Comparison of ENCODE assay signal across 12 cellular contexts in genomic region chr1:201724039-201724759, GRCh38.
DNase-seq lines count a peak whose midpoint lies in the region; ATAC-seq and TF ChIP-seq lines count a peak whose summit lies in the region.
"Had no signal": no experiment of that assay in that cellular context is flagged by ENCODE, and none has a peak within 500 bp of the region (broad histone marks: within the 10 kb centered on the region; RNA-seq: fewer than 3 reads in every experiment).

No MANE protein-coding gene starts in this region.

- POLR2A ChIA-PET in CD4-positive, alpha-beta memory T cell (lab: Charles Lee; ENCODE audit: partially characterized antibody) = no interaction called here

- TF ChIP-seq CTCF in GM23338 (conservative IDR thresholded peaks at IDR 0.05; ENCODE audit: low read depth in 2 of 2) = no peak
- no peak for TF ChIP-seq CTCF in dorsolateral prefrontal cortex (IDR thresholded peaks at IDR 0.05 in 54 of 56, conservative IDR thresholded peaks at IDR 0.05 in 2 of 56; ENCODE audit: low read depth in 1 of 56, partially characterized antibody in 56 of 56)
- TF ChIP-seq CTCF in natural killer cell (IDR thresholded peaks at IDR 0.05) = no peak

- intact Hi-C loops in dorsolateral prefrontal cortex (cut with DNase I) (no loop called here), natural killer cell (cut with micrococcal nuclease) (no loop called here)
- intact Hi-C loops in CD4-positive, alpha-beta memory T cell (cut with micrococcal nuclease) = no loop called here

- H3K27me3 Mint-ChIP-seq in GM23338 (ENCODE audit: insufficient read depth, low read depth, poor library complexity) (no peaks in the 10 kb centered on the region), natural killer cell (ENCODE audit: low read depth in 2 of 2) (peaks cover 0 to 16% of the 10 kb centered on the region in 2 donors)
- H3K27me3 Mint-ChIP-seq in CD4-positive, alpha-beta memory T cell = peaks cover 9 to 13% of the 10 kb centered on the region in 2 donors

- CTCF ChIA-PET in CD4-positive, alpha-beta memory T cell (lab: Charles Lee; ENCODE audit: partially characterized antibody) = interaction anchor here (0.8 to 1.3 kb wide), 4 partner anchors 11 to 68 kb away, joined by 3 to 5 read pairs (median 4); no protein-coding TSS in a partner anchor

- H3K4me1 ChIP-seq in GM23338 (ENCODE audit: insufficient read depth) = 0 out of 2 replicates have a peak, but pooled peaks cover 3% of the 10 kb centered on the region
- peaks cover 66% of the 10 kb centered on the region for H3K4me1 ChIP-seq in mesodermal cell (ENCODE audit: control insufficient read depth, insufficient read depth, low read length, poor library complexity, severe bottlenecking)
- no peaks in the 10 kb centered on the region for H3K4me1 ChIP-seq in CD4-positive, alpha-beta memory T cell (ENCODE audit: insufficient read depth, low read length)

- H3K27ac ChIP-seq in GM23338 (ENCODE audit: low read depth) (no peak overlapping the region), dorsolateral prefrontal cortex (peak overlapping the region in 56 of 59 donors; percentile 26 to 100 (median 98)), mesodermal cell (ENCODE audit: low read depth, low read length, severe bottlenecking) (peak overlapping the region; percentile 66)
- no peak overlapping the region for H3K27ac ChIP-seq in CD4-positive, alpha-beta memory T cell (ENCODE audit: low read depth, low read length)

- H3K9me3 Mint-ChIP-seq in GM23338 (no peaks in the 10 kb centered on the region), natural killer cell (no peaks in the 10 kb centered on the region)
- no peaks in the 10 kb centered on the region for H3K9me3 Mint-ChIP-seq in stimulated activated effector memory CD8-positive, alpha-beta T cell treated with anti-CD3 and anti-CD28 coated beads, Interleukin-12 subunit alpha, Interleukin-12 subunit beta, amount 100 ng/mL, for 72 hours
- H3K9me3 Mint-ChIP-seq in CD4-positive, alpha-beta memory T cell = no peaks in the 10 kb centered on the region

- H3K4me3 ChIP-seq in GM23338 = no peak overlapping the region
- no peak overlapping the region for H3K4me3 ChIP-seq in dorsolateral prefrontal cortex
- no peak overlapping the region for H3K4me3 ChIP-seq in mesodermal cell (ENCODE audit: extremely low read depth, insufficient read depth, low read length, poor library complexity, severe bottlenecking)
- no peak overlapping the region for H3K4me3 ChIP-seq in CD4-positive, alpha-beta memory T cell (ENCODE audit: low read length in 2 of 2)

- WGBS in mesodermal cell (ENCODE audit: insufficient coverage in 2 of 2), 2 experiments = 81% methylated on average over 5 to 9 of the region's 9 CpGs

- H3K4me1 Mint-ChIP-seq in GM23338 (peaks cover 39% of the 10 kb centered on the region), natural killer cell (no peaks in the 10 kb centered on the region)
- no peaks in the 10 kb centered on the region for H3K4me1 Mint-ChIP-seq in stimulated activated effector memory CD8-positive, alpha-beta T cell treated with anti-CD3 and anti-CD28 coated beads, Interleukin-12 subunit alpha, Interleukin-12 subunit beta, amount 100 ng/mL, for 72 hours
- no peaks in the 10 kb centered on the region for H3K4me1 Mint-ChIP-seq in CD4-positive, alpha-beta memory T cell

- peaks cover 5% of the 10 kb centered on the region; the same call in 1 of the 2 replicates for H4K20me1 ChIP-seq in GM23338 (replicated peaks; ENCODE audit: insufficient read depth)

- H3K27me3 ChIP-seq in GM23338 (ENCODE audit: insufficient read depth) (no peaks in the 10 kb centered on the region), dorsolateral prefrontal cortex (no peaks in the 10 kb centered on the region)
- no peaks in the 10 kb centered on the region for H3K27me3 ChIP-seq in CD4-positive, alpha-beta memory T cell (ENCODE audit: insufficient read depth, low read length)

- ATAC-seq in GM23338 = no peak; the same call in 2 of the 3 replicates
- peak; percentile 35 for ATAC-seq in stimulated activated effector memory CD8-positive, alpha-beta T cell treated with anti-CD3 and anti-CD28 coated beads, Interleukin-12 subunit alpha, Interleukin-12 subunit beta, amount 100 ng/mL, for 72 hours
- ATAC-seq in natural killer cell = no peak

- H3K4me3 Mint-ChIP-seq in GM23338 (no peak overlapping the region), natural killer cell (no peak overlapping the region)
- no peak overlapping the region for H3K4me3 Mint-ChIP-seq in stimulated activated effector memory CD8-positive, alpha-beta T cell treated with anti-CD3 and anti-CD28 coated beads, Interleukin-12 subunit alpha, Interleukin-12 subunit beta, amount 100 ng/mL, for 72 hours
- no peak overlapping the region for H3K4me3 Mint-ChIP-seq in CD4-positive, alpha-beta memory T cell

- H3K9me2 ChIP-seq in GM23338 (ENCODE audit: insufficient read depth) = no peaks in the 10 kb centered on the region

- H3K9me3 ChIP-seq in mesodermal cell (ENCODE audit: control insufficient read depth, low read length) = no peaks in the 10 kb centered on the region
- no peaks in the 10 kb centered on the region for H3K9me3 ChIP-seq in CD4-positive, alpha-beta memory T cell (ENCODE audit: control insufficient read depth in 1 of 2, low read length in 2 of 2)

- H3F3A ChIP-seq in GM23338 (replicated peaks; ENCODE audit: low read depth) = no peaks in the 10 kb centered on the region

- no peak for DNase-seq in GM23338 (ENCODE audit: low spot score)
- DNase-seq in dorsolateral prefrontal cortex = peak in 1 of 10 donors; percentile 22
- no peak for DNase-seq in stimulated activated effector memory CD8-positive, alpha-beta T cell treated with anti-CD3 and anti-CD28 coated beads, Interleukin-12 subunit alpha, Interleukin-12 subunit beta, amount 100 ng/mL, for 72 hours (ENCODE audit: low spot score in 2 of 2)
- DNase-seq in activated CD8-positive, alpha-beta memory T cell treated with anti-CD3 and anti-CD28 coated beads for 24 hours = no peak
- no peak for DNase-seq in COR-L47 (lab: John Stamatoyannopoulos, UW)
- DNase-seq in CD4-positive, alpha-beta memory T cell = no peak
- no peak for DNase-seq in natural killer cell
- DNase-seq: activated naive CD4-positive, alpha-beta T cell treated with Interleukin-2 at 50 U/mL for 16 hours; central memory CD4-positive, alpha-beta T cell; NCI-H1092 treated with DMSO at 0.1 percent for 48 hours; NCI-H226 had no signal

- H3K36me3 ChIP-seq in GM23338 (ENCODE audit: insufficient read depth) (no peaks in the 10 kb centered on the region), mesodermal cell (ENCODE audit: control insufficient read depth, insufficient read depth, low read length) (peaks cover 6% of the 10 kb centered on the region)
- H3K36me3 ChIP-seq in CD4-positive, alpha-beta memory T cell (ENCODE audit: insufficient read depth, low read length) = no peaks in the 10 kb centered on the region

- H3K79me2 ChIP-seq in GM23338 (replicated peaks; ENCODE audit: insufficient read depth) = 0 out of 2 replicates have a peak, but pooled peaks cover 8% of the 10 kb centered on the region

- H3K36me3 Mint-ChIP-seq in GM23338 (ENCODE audit: low read depth) (peaks cover 2% of the 10 kb centered on the region; the same call in 2 of the 3 replicates), natural killer cell (no peaks in the 10 kb centered on the region)
- no peaks in the 10 kb centered on the region for H3K36me3 Mint-ChIP-seq in stimulated activated effector memory CD8-positive, alpha-beta T cell treated with anti-CD3 and anti-CD28 coated beads, Interleukin-12 subunit alpha, Interleukin-12 subunit beta, amount 100 ng/mL, for 72 hours
- peaks cover 0 to 2% of the 10 kb centered on the region in 2 donors for H3K36me3 Mint-ChIP-seq in CD4-positive, alpha-beta memory T cell

- H3K27ac Mint-ChIP-seq in GM23338 (peak overlapping the region; percentile 81), natural killer cell (no peak overlapping the region)
- no peak overlapping the region for H3K27ac Mint-ChIP-seq in stimulated activated effector memory CD8-positive, alpha-beta T cell treated with anti-CD3 and anti-CD28 coated beads, Interleukin-12 subunit alpha, Interleukin-12 subunit beta, amount 100 ng/mL, for 72 hours
- H3K27ac Mint-ChIP-seq in CD4-positive, alpha-beta memory T cell = no peak overlapping the region

- H2AFZ ChIP-seq in GM23338 = no peak overlapping the region

- H3K4me2 ChIP-seq in GM23338 = no peak overlapping the region

TF ChIP-seq in GM23338, 12 proteins besides CTCF, POLR2A, EP300 and RAD21 (continues in another document):
- TF ChIP-seq EZH2 (IDR thresholded peaks at IDR 0.05; ENCODE audit: low read depth, unreplicated experiment) = no peak
- TF ChIP-seq JUNB (IDR thresholded peaks at IDR 0.05; ENCODE audit: unreplicated experiment) = no peak
- no peak for TF ChIP-seq NANOG (IDR thresholded peaks at IDR 0.05; ENCODE audit: borderline replicate concordance)
- no peak for TF ChIP-seq CREB1 (CRISPR knock-in tag; IDR thresholded peaks at IDR 0.05; ENCODE audit: low read depth)
- TF ChIP-seq POLR2AphosphoS5 (IDR thresholded peaks at IDR 0.05; ENCODE audit: low read depth) = no peak

Comparison
In these comparisons a context has a peak if more than half of its experiments do, and no peak if none do; other contexts are left out.
1. H3K27ac ChIP-seq: peak in dorsolateral prefrontal cortex (56 of 59) and mesodermal cell (single experiment); none in GM23338 (single experiment) and CD4-positive, alpha-beta memory T cell (single experiment).